ENCODE assay signal across 10 cellular contexts in genomic region chrX:15856580-15856979, GRCh38. TPM values are rescaled to one million over a fixed set of nuclear protein-coding genes. Genes with fewer than 3 reads are reported as not detected.
DNase-seq lines count a peak whose midpoint lies in the region; ATAC-seq and TF ChIP-seq lines count a peak whose summit lies in the region.
"Had no signal": no experiment of that assay in that cellular context is flagged by ENCODE, and none has a peak within 500 bp of the region (broad histone marks: within the 10 kb centered on the region; RNA-seq: fewer than 3 reads in every experiment).

No MANE protein-coding gene starts in this region.

- peak overlapping the region; percentile 86; the same call in 1 of the 2 replicates for H2AFZ ChIP-seq in KMS-11 (ENCODE audit: low read depth)
- H2AFZ ChIP-seq in mammary epithelial cell (ENCODE audit: low read depth, low read length): no peak overlapping the region

- H4K20me1 ChIP-seq in KMS-11 (ENCODE audit: insufficient read depth) (no peaks in the 10 kb centered on the region), mammary epithelial cell (ENCODE audit: insufficient read depth, low read length) (no peaks in the 10 kb centered on the region)

- H3K9me3 ChIP-seq in psoas muscle (no peaks in the 10 kb centered on the region), mammary epithelial cell (replicated peaks; ENCODE audit: insufficient read depth, low read length) (no peaks in the 10 kb centered on the region)

- H3K9ac ChIP-seq in KMS-11: no peak overlapping the region; the same call in 1 of the 2 replicates
- no peak overlapping the region for H3K9ac ChIP-seq in mammary epithelial cell (ENCODE audit: insufficient read depth, low read length)

- H3K27ac ChIP-seq in KMS-11: no peak overlapping the region
- peak overlapping the region; percentile 92 for H3K27ac ChIP-seq in psoas muscle
- H3K27ac ChIP-seq in mammary epithelial cell (ENCODE audit: insufficient read depth, low read depth, low read length): no peak overlapping the region
- H3K27ac ChIP-seq: foreskin keratinocyte had no signal

- H3K27me3 ChIP-seq in KMS-11 (ENCODE audit: insufficient read depth, low read depth) (no peaks in the 10 kb centered on the region), psoas muscle (ENCODE audit: insufficient read depth in 3 of 3, low read length in 2 of 3) (peaks cover 0 to 19% (median 0%) of the 10 kb centered on the region in 3 donors), mammary epithelial cell (ENCODE audit: insufficient read depth, low read length) (no peaks in the 10 kb centered on the region)
- H3K27me3 ChIP-seq: foreskin keratinocyte had no signal

- no peaks in the 10 kb centered on the region for H3K79me2 ChIP-seq in KMS-11 (ENCODE audit: insufficient read depth, low read depth)
- H3K79me2 ChIP-seq in mammary epithelial cell (ENCODE audit: insufficient read depth, low read length): peaks cover 10% of the 10 kb centered on the region

- WGBS in psoas muscle, 3 donors: 38 to 46% (median 41%) methylated on average over 2 of the region's 2 CpGs
- WGBS in mammary epithelial cell (ENCODE audit: low coverage, missing lambda C conversion rate): 88% methylated on average over 2 of the region's 2 CpGs

- CTCF ChIA-PET in mammary epithelial cell (lab: Charles Lee; ENCODE audit: low non-redundant PET): no interaction called here

- dilution Hi-C loops in mammary epithelial cell (cut with HindIII; ENCODE audit: low sequenced_read_pairs): no loop called here

- H3K4me2 ChIP-seq in KMS-11 (peak overlapping the region; percentile 95), mammary epithelial cell (ENCODE audit: insufficient read depth, low read depth, low read length) (no peak overlapping the region)

- no TSS peak for BruUV-seq in mammary epithelial cell (replicated peaks; lab: Mats Ljungman, UMichigan)

- H3K4me3 ChIP-seq in KMS-11 (IDR thresholded peaks at IDR 0.05; ENCODE audit: insufficient read depth, low read depth, low read length): no peak overlapping the region
- H3K4me3 ChIP-seq in psoas muscle: peak overlapping the region; percentile 10
- H3K4me3 ChIP-seq in mammary epithelial cell (replicated peaks in 1 of 3; ENCODE audit: insufficient read depth in 1 of 3, low read depth in 2 of 3, low read length in 3 of 3): no peak overlapping the region

- DNase-seq in G401 (ENCODE audit: low spot score) (peak; percentile 80), cerebellar cortex (ENCODE audit: low spot score) (peak; percentile 76), psoas muscle (no peak), mammary epithelial cell (no peak), ACHN (no peak)
- DNase-seq: DMS79 treated with DMSO at 0.1 percent for 48 hours, foreskin keratinocyte, GOT3 had no signal

- in situ Hi-C loops in G401 (cut with HindIII; ENCODE audit: low sequenced_read_pairs) (no loop called here), mammary epithelial cell (cut with MboI; ENCODE audit: low sequenced_read_pairs in 2 of 2) (no loop called here), ACHN (cut with HindIII; ENCODE audit: low pct_ligation_motif_present, low pct_unique_long_range_greater_than_20kb, low sequenced_read_pairs) (no loop called here)

- intact Hi-C loops in psoas muscle (cut with DNase I) (loop anchor here (5.0 to 10.0 kb wide), 3 partner anchors 169 to 858 kb away; partner anchors contain the start of genes CTPS2 (in 1 of the 2) and SYAP1 (in 1 of the 2)), mammary epithelial cell (cut with micrococcal nuclease) (loop anchor here (10.0 kb wide), 2 partner anchors 268 to 578 kb away; partner anchors contain the start of gene GRPR)

- no peak for ATAC-seq in psoas muscle
- ATAC-seq in GM21528 (IDR thresholded peaks at IDR 0.05; ENCODE audit: low FRiP score, unreplicated experiment): no peak
- ATAC-seq: foreskin keratinocyte had no signal

- TF ChIP-seq CTCF in KMS-11 (conservative IDR thresholded peaks at IDR 0.05; ENCODE audit: low read depth, low read length) (no peak), psoas muscle (IDR thresholded peaks at IDR 0.05) (no peak), mammary epithelial cell (conservative IDR thresholded peaks at IDR 0.05 in 1 of 2, IDR thresholded peaks at IDR 0.05 in 1 of 2; ENCODE audit: extremely low read depth in 1 of 2, insufficient read depth in 1 of 2, low read depth in 1 of 2, low read length in 2 of 2) (no peak)

- H3K4me1 ChIP-seq in KMS-11 (ENCODE audit: low read depth, poor library complexity, severe bottlenecking) (peaks cover 19% of the 10 kb centered on the region), psoas muscle (peaks cover 15% of the 10 kb centered on the region), mammary epithelial cell (ENCODE audit: insufficient read depth, low read length) (peaks cover 15% of the 10 kb centered on the region)

- no peaks in the 10 kb centered on the region for H3K36me3 ChIP-seq in KMS-11 (ENCODE audit: insufficient read depth)
- H3K36me3 ChIP-seq in psoas muscle (ENCODE audit: insufficient read depth in 1 of 2, low read depth in 1 of 2): no peaks in the 10 kb centered on the region
- H3K36me3 ChIP-seq in mammary epithelial cell (ENCODE audit: insufficient read depth, low read length): no peaks in the 10 kb centered on the region

RNA-seq across cellular contexts. Expression of gene AP1S2, which starts 2.0 kb away (rescaled TPM):
- total RNA-seq in G401 (2014; rRNA removed; shearing (Covaris generic)): 2.4 and 3.9 TPM in 2 replicates
- 100 to 1,000 TPM in 2 of 4 donors, 10 to 100 TPM in 2; 80.4 to 162 (median 120) TPM for total RNA-seq in psoas muscle
- 100 to 1,000 TPM in 2 of 3 donors, 10 to 100 TPM in 1; 80.0 to 133 (median 116) TPM for polyA plus RNA-seq in psoas muscle
- total RNA-seq in mammary epithelial cell: 10 to 100 TPM; 15.8 to 21.6 TPM
- polyA plus RNA-seq in mammary epithelial cell: 8.5 TPM
- not detected for polyA minus RNA-seq in mammary epithelial cell

Comparison
In these comparisons a context has a peak if more than half of its experiments do, and no peak if none do; other contexts are left out.
1. DNase-seq: peak in G401 (single experiment) and cerebellar cortex (single experiment); none in psoas muscle (0 of 2), mammary epithelial cell (single experiment) and ACHN (single experiment).